9 cellular contexts compared by ENCODE assay signal in the genomic region with DNA sequence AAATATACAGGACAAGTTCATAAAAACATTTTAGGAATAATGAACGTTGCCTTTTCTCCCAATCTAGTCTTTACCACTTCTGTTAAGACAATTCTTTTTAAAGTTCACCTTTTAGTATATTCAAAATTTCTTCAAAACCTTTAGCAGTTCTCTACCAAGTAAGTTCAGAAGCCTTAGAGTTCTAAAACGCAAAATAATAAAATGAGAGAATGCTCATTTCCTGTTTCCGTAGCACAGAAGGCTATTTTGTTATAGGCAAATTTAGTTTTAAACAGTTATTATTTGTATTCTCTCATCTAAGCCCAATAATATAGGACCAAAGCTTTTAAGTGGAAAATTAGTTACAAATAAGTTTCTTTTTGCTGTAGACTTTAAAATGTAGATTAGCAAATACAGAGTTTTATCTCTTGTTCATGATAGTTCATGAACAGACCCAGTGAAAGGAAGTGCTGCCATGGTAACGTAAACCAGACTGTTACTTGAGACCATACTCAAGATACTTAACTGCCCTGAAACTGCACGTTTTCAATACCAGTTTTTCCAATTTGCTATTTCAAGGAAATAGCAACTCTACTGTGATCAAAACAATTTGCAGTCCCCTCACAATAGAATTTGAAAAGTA. TPM values are rescaled to one million over a fixed set of nuclear protein-coding genes. Genes with fewer than 3 reads are reported as not detected.
A peak's percentile ranks its signal among the peaks of the same experiment; 100 is the strongest.
DNase-seq lines count a peak whose midpoint lies in the region; ATAC-seq and TF ChIP-seq lines count a peak whose summit lies in the region.
"Had no signal": no experiment of that assay in that cellular context is flagged by ENCODE, and none has a peak within 500 bp of the region (broad histone marks: within the 10 kb centered on the region; RNA-seq: fewer than 3 reads in every experiment).

No MANE protein-coding gene starts in this region.

- no peak for TF ChIP-seq POLR2A in GM18505 (IDR thresholded peaks at IDR 0.05; ENCODE audit: borderline replicate concordance, extremely low read depth, insufficient read depth, insufficient read length)

- no peaks in the 10 kb centered on the region for H3K27me3 ChIP-seq in right atrium auricular region

- H3K36me3 ChIP-seq in right atrium auricular region = no peaks in the 10 kb centered on the region

- peaks cover 0 to 33% of the 10 kb centered on the region in 2 donors for H3K4me1 ChIP-seq in right atrium auricular region

- H3K36me3 Mint-ChIP-seq in activated naive CD8-positive, alpha-beta T cell treated with anti-CD3 and anti-CD28 coated beads for 36 hours = peaks cover 70% of the 10 kb centered on the region

- H3K9me3 Mint-ChIP-seq in activated naive CD8-positive, alpha-beta T cell treated with anti-CD3 and anti-CD28 coated beads for 36 hours = peaks cover 10% of the 10 kb centered on the region

- H3K27ac ChIP-seq in right atrium auricular region = no peak overlapping the region
- H3K27ac ChIP-seq: parathyroid adenoma had no signal

- ATAC-seq in GM18505 (IDR thresholded peaks at IDR 0.05; ENCODE audit: unreplicated experiment) = peak; percentile 76
- ATAC-seq in GM21529 (IDR thresholded peaks at IDR 0.05; ENCODE audit: unreplicated experiment) = peak; percentile 57
- ATAC-seq in GM19455 (IDR thresholded peaks at IDR 0.05; ENCODE audit: unreplicated experiment) = no peak
- ATAC-seq in omental fat pad (ENCODE audit: low FRiP score) = no peak

- no peak overlapping the region for H3K4me3 ChIP-seq in right atrium auricular region

- H3K27ac Mint-ChIP-seq in activated naive CD8-positive, alpha-beta T cell treated with anti-CD3 and anti-CD28 coated beads for 36 hours = peak overlapping the region; percentile 96

- DNase-seq in Kasumi-1 (lab: John Stamatoyannopoulos, UW) = peak; percentile 89 to 91
- no peak for DNase-seq in activated naive CD8-positive, alpha-beta T cell treated with anti-CD3 and anti-CD28 coated beads for 36 hours
- peak in 4 of 6 experiments; percentile 29 to 70 (median 62) for DNase-seq in stimulated activated naive CD4-positive, alpha-beta T cell (lab: John Stamatoyannopoulos, UW)
- DNase-seq in right atrium auricular region (ENCODE audit: low spot score) = no peak
- DNase-seq in omental fat pad (ENCODE audit: low spot score) = no peak

- H3K27me3 Mint-ChIP-seq in activated naive CD8-positive, alpha-beta T cell treated with anti-CD3 and anti-CD28 coated beads for 36 hours = no peaks in the 10 kb centered on the region

- H3K4me3 Mint-ChIP-seq in activated naive CD8-positive, alpha-beta T cell treated with anti-CD3 and anti-CD28 coated beads for 36 hours = peak overlapping the region; percentile 69

- peaks cover 49% of the 10 kb centered on the region for H3K4me1 Mint-ChIP-seq in activated naive CD8-positive, alpha-beta T cell treated with anti-CD3 and anti-CD28 coated beads for 36 hours

- TF ChIP-seq CTCF in right atrium auricular region (IDR thresholded peaks at IDR 0.05) (no peak), omental fat pad (IDR thresholded peaks at IDR 0.05) (no peak)

- H3K9me3 ChIP-seq in right atrium auricular region = no peaks in the 10 kb centered on the region

RNA-seq across cellular contexts. Expression of gene FOXN2, which starts 42.3 kb away (rescaled TPM):
- total RNA-seq in activated naive CD8-positive, alpha-beta T cell treated with anti-CD3 and anti-CD28 coated beads for 36 hours = 10 to 100 TPM; 54.7 to 55.9 TPM
- total RNA-seq in right atrium auricular region = 10 to 100 TPM; 17.6 to 29.1 TPM
- total RNA-seq in omental fat pad = 10 to 100 TPM; 39.0 to 73.5 (median 53.7) TPM

Comparison
In these comparisons a context has a peak if more than half of its experiments do, and no peak if none do; other contexts are left out.
1. ATAC-seq: peak in GM18505 (single experiment) and GM21529 (single experiment); none in GM19455 (single experiment) and omental fat pad (single experiment).
2. DNase-seq: peak in Kasumi-1 (2 of 2) and stimulated activated naive CD4-positive, alpha-beta T cell (4 of 6); none in activated naive CD8-positive, alpha-beta T cell treated with anti-CD3 and anti-CD28 coated beads for 36 hours (single experiment), right atrium auricular region (single experiment) and omental fat pad (single experiment).